ENCODE assay signal across 17 cellular contexts in genomic region chr11:76634934-76635333, GRCh38. TPM values are rescaled to one million over a fixed set of nuclear protein-coding genes. Genes with fewer than 3 reads are reported as not detected.
"Had no signal": no experiment of that assay in that cellular context is flagged by ENCODE, and none has a peak within 500 bp of the region (broad histone marks: within the 10 kb centered on the region; RNA-seq: fewer than 3 reads in every experiment).

No MANE protein-coding gene starts in this region.

- H3K36me3 ChIP-seq: ascending aorta, lower lobe of right lung, right lobe of liver, stomach had no signal

- H3K9me3 Mint-ChIP-seq: activated T-cell treated with anti-CD3 and anti-CD28 coated beads, Interleukin-2, amount 50 U/mL, for 24 hours; naive thymus-derived CD8-positive, alpha-beta T cell had no signal

- H3K4me3 ChIP-seq: ascending aorta, lower lobe of right lung, right lobe of liver, stomach had no signal

- DNase-seq: activated CD4-positive, CD25-positive, alpha-beta regulatory T cell; activated CD8-positive, alpha-beta memory T cell treated with anti-CD3 and anti-CD28 coated beads, Interleukin-2, amount 10 ng/mL, durations not matched to agents 7 days and 5 days; activated gamma-delta T cell; activated T-cell treated with anti-CD3 and anti-CD28 coated beads, Interleukin-2, amount 50 U/mL, for 24 hours; foreskin melanocyte; lower lobe of right lung; occipital lobe; right lobe of liver; SIG-M5; stimulated activated CD4-positive, alpha-beta T cell treated with anti-CD3 and anti-CD28 coated beads, Interleukin-12 subunit alpha, Interleukin-12 subunit beta, amount 100 ng/mL, for 4 hours; stimulated activated CD4-positive, alpha-beta T cell treated with anti-CD3 and anti-CD28 coated beads, Interleukin-2, amount 100 ng/mL, for 48 hours; stomach had no signal

- H3K27ac Mint-ChIP-seq: activated CD8-positive, alpha-beta memory T cell treated with anti-CD3 and anti-CD28 coated beads, Interleukin-2, amount 10 ng/mL, durations not matched to agents 7 days and 5 days; activated T-cell treated with anti-CD3 and anti-CD28 coated beads, Interleukin-2, amount 50 U/mL, for 24 hours; naive thymus-derived CD8-positive, alpha-beta T cell; progenitor cell of endocrine pancreas had no signal

- H3K4me3 Mint-ChIP-seq: activated CD8-positive, alpha-beta memory T cell treated with anti-CD3 and anti-CD28 coated beads, Interleukin-2, amount 10 ng/mL, durations not matched to agents 7 days and 5 days; activated T-cell treated with anti-CD3 and anti-CD28 coated beads, Interleukin-2, amount 50 U/mL, for 24 hours; naive thymus-derived CD8-positive, alpha-beta T cell had no signal

- ATAC-seq: activated CD8-positive, alpha-beta memory T cell treated with anti-CD3 and anti-CD28 coated beads, Interleukin-2, amount 10 ng/mL, durations not matched to agents 7 days and 5 days; lower lobe of right lung; naive thymus-derived CD8-positive, alpha-beta T cell; right lobe of liver had no signal

- H3K9me3 ChIP-seq: ascending aorta, lower lobe of right lung, right lobe of liver, stomach had no signal

- H3K36me3 Mint-ChIP-seq: naive thymus-derived CD8-positive, alpha-beta T cell had no signal

- H3K27ac ChIP-seq: ascending aorta, lower lobe of right lung, right lobe of liver, stomach had no signal

- FAIRE-seq: bronchial epithelial cell, endothelial cell of umbilical vein had no signal

- H3K27me3 ChIP-seq: ascending aorta, right lobe of liver, stomach had no signal

RNA-seq across cellular contexts. Expression of gene LRRC32, which starts 35.6 kb away (rescaled TPM):
- polyA plus RNA-seq: naive thymus-derived CD8-positive, alpha-beta T cell had no signal
